ENCODE assay signal across 17 cellular contexts in genomic region chr9:122325124-122325523, GRCh38. TPM values are rescaled to one million over a fixed set of nuclear protein-coding genes. Genes with fewer than 3 reads are reported as not detected.
DNase-seq lines count a peak whose midpoint lies in the region; ATAC-seq and TF ChIP-seq lines count a peak whose summit lies in the region.
"Had no signal": no experiment of that assay in that cellular context is flagged by ENCODE, and none has a peak within 500 bp of the region (broad histone marks: within the 10 kb centered on the region; RNA-seq: fewer than 3 reads in every experiment).

No MANE protein-coding gene starts in this region.

- H3K4me3 ChIP-seq in adipocyte (ENCODE audit: low read length) (no peak overlapping the region), gastroesophageal sphincter (no peak overlapping the region)
- H3K4me3 ChIP-seq: lung had no signal

- no peaks in the 10 kb centered on the region for H3K27me3 Mint-ChIP-seq in stimulated activated naive CD8-positive, alpha-beta T cell treated with anti-CD3 and anti-CD28 coated beads, Interleukin-15, amount 100 ng/mL, for 72 hours
- no peaks in the 10 kb centered on the region for H3K27me3 Mint-ChIP-seq in MCF 10A (ENCODE audit: insufficient read depth, unreplicated experiment)
- H3K27me3 Mint-ChIP-seq: B cell had no signal

- H3K36me3 Mint-ChIP-seq in MCF 10A (ENCODE audit: insufficient read depth, unreplicated experiment) = peaks cover 62% of the 10 kb centered on the region
- H3K36me3 Mint-ChIP-seq: natural killer cell had no signal

- H3K27ac Mint-ChIP-seq in stimulated activated naive CD8-positive, alpha-beta T cell treated with anti-CD3 and anti-CD28 coated beads, Interleukin-15, amount 100 ng/mL, for 72 hours = no peak overlapping the region
- H3K27ac Mint-ChIP-seq in MCF 10A (ENCODE audit: low read depth, unreplicated experiment) = no peak overlapping the region
- H3K27ac Mint-ChIP-seq: B cell; natural killer cell; T-helper 1 cell treated with Interleukin-12 subunit alpha and Interleukin-12 subunit beta and Interleukin-4 antibody, amounts not matched to agents 30 μg/mL and 1 μg/mL, for 36 hours had no signal

- no peak for TF ChIP-seq POLR2A in gastroesophageal sphincter (IDR thresholded peaks at IDR 0.05)

- BruUV-seq in MCF 10A (replicated peaks; lab: Mats Ljungman, UMichigan) = no TSS peak

- H3K9me3 ChIP-seq in adipocyte (ENCODE audit: control insufficient read depth, low read length) (no peaks in the 10 kb centered on the region), gastroesophageal sphincter (no peaks in the 10 kb centered on the region)

- H3K36me3 ChIP-seq in adipocyte (ENCODE audit: control insufficient read depth, insufficient read depth, low read length, severe bottlenecking) (peaks cover 62% of the 10 kb centered on the region), gastroesophageal sphincter (peaks cover 0 to 35% of the 10 kb centered on the region in 2 donors)

- H3K4me1 ChIP-seq in adipocyte (ENCODE audit: control insufficient read depth, insufficient read depth, low read length) = no peaks in the 10 kb centered on the region
- peaks cover 7 to 58% (median 14%) of the 10 kb centered on the region in 3 donors for H3K4me1 ChIP-seq in gastroesophageal sphincter

- TF ChIP-seq CTCF in gastroesophageal sphincter (IDR thresholded peaks at IDR 0.05) (no peak), MCF 10A (IDR thresholded peaks at IDR 0.05; ENCODE audit: unreplicated experiment) (no peak)

- H3K9ac ChIP-seq in adipocyte (ENCODE audit: low read length) = no peak overlapping the region

- CTCF ChIA-PET in MCF 10A (lab: Yijun Ruan, JAX) = no interaction called here

- peak overlapping the region in 3 of 4 donors; percentile 45 to 68 (median 52) for H3K27ac ChIP-seq in gastroesophageal sphincter

- POLR2A ChIA-PET in MCF 10A (lab: Yijun Ruan, JAX) = interaction anchor here (0.7 kb wide), 1 partner anchor 502 kb away, joined by 3 read pairs; no protein-coding TSS in a partner anchor

- no peaks in the 10 kb centered on the region for H3K4me1 Mint-ChIP-seq in stimulated activated naive CD8-positive, alpha-beta T cell treated with anti-CD3 and anti-CD28 coated beads, Interleukin-15, amount 100 ng/mL, for 72 hours
- H3K4me1 Mint-ChIP-seq in MCF 10A (ENCODE audit: insufficient read depth, unreplicated experiment) = no peaks in the 10 kb centered on the region
- H3K4me1 Mint-ChIP-seq: natural killer cell had no signal

- 0 to 13% methylated on average over 1 of the region's 1 CpG for WGBS in gastroesophageal sphincter (ENCODE audit: low coverage in 1 of 2), 2 donors

- DNase-seq in Right ventricle myocardium superior (no peak), Right ventricle myocardium inferior (ENCODE audit: missing footprints) (no peak), adipocyte (ENCODE audit: low read depth) (peak; percentile 52), MCF 10A (ENCODE audit: unreplicated experiment) (no peak), AML-193 (lab: John Stamatoyannopoulos, UW) (no peak)
- DNase-seq in stimulated activated naive CD8-positive, alpha-beta T cell treated with anti-CD3 and anti-CD28 coated beads, Interleukin-15, amount 100 ng/mL, for 72 hours = no peak
- DNase-seq: activated CD8-positive, alpha-beta memory T cell treated with anti-CD3 and anti-CD28 coated beads, Interleukin-2, amount 50 U/mL, for 48 hours; natural killer cell; NCI-H1930; NCI-H510A treated with DMSO at 0.1 percent for 48 hours; stimulated activated CD4-positive, alpha-beta T cell treated with anti-CD3 and anti-CD28 coated beads, Interleukin-4, amount 100 ng/mL, for 24 hours; stimulated activated CD8-positive, alpha-beta memory T cell treated with anti-CD3 and anti-CD28 coated beads, Interleukin-4, amount 100 ng/mL, for 48 hours had no signal

- intact Hi-C loops in Right ventricle myocardium superior (cut with DNase I) = no loop called here
- intact Hi-C loops in Right ventricle myocardium inferior (cut with DNase I) = no loop called here
- intact Hi-C loops in MCF 10A (cut with micrococcal nuclease) = no loop called here

- ATAC-seq in Right ventricle myocardium superior (ENCODE audit: poor library complexity) = peak; percentile 16
- no peak for ATAC-seq in Right ventricle myocardium inferior
- ATAC-seq in gastroesophageal sphincter = peak; percentile 25
- peak; percentile 59 for ATAC-seq in stimulated activated naive CD8-positive, alpha-beta T cell treated with anti-CD3 and anti-CD28 coated beads, Interleukin-15, amount 100 ng/mL, for 72 hours
- no peak for ATAC-seq in GM18498 (IDR thresholded peaks at IDR 0.05; ENCODE audit: unreplicated experiment)
- ATAC-seq: natural killer cell had no signal

- H3K4me3 Mint-ChIP-seq in stimulated activated naive CD8-positive, alpha-beta T cell treated with anti-CD3 and anti-CD28 coated beads, Interleukin-15, amount 100 ng/mL, for 72 hours = no peak overlapping the region
- no peak overlapping the region for H3K4me3 Mint-ChIP-seq in MCF 10A (ENCODE audit: unreplicated experiment)
- H3K4me3 Mint-ChIP-seq: B cell; natural killer cell; T-helper 1 cell treated with Interleukin-12 subunit alpha and Interleukin-12 subunit beta and Interleukin-4 antibody, amounts not matched to agents 30 μg/mL and 1 μg/mL, for 36 hours had no signal

- no peak for TF ChIP-seq EP300 in gastroesophageal sphincter (IDR thresholded peaks at IDR 0.05)

- H3K27me3 ChIP-seq in adipocyte (replicated peaks; ENCODE audit: control insufficient read depth, insufficient read depth, low read length) (no peaks in the 10 kb centered on the region), gastroesophageal sphincter (no peaks in the 10 kb centered on the region)

- H3K9me3 Mint-ChIP-seq in stimulated activated naive CD8-positive, alpha-beta T cell treated with anti-CD3 and anti-CD28 coated beads, Interleukin-15, amount 100 ng/mL, for 72 hours = no peaks in the 10 kb centered on the region
- H3K9me3 Mint-ChIP-seq in MCF 10A (ENCODE audit: unreplicated experiment) = no peaks in the 10 kb centered on the region
- H3K9me3 Mint-ChIP-seq: natural killer cell; T-helper 1 cell treated with Interleukin-12 subunit alpha and Interleukin-12 subunit beta and Interleukin-4 antibody, amounts not matched to agents 30 μg/mL and 1 μg/mL, for 36 hours had no signal

RNA-seq across cellular contexts. Expression of gene PTGS1, which starts 45.7 kb away (rescaled TPM):
- total RNA-seq in Right ventricle myocardium superior (4.0 TPM), Right ventricle myocardium inferior (4.0 TPM), gastroesophageal sphincter (100 to 1,000 TPM in 1 of 4 donors, 10 to 100 TPM in 3; 15.8 to 154 (median 46.4) TPM), MCF 10A (2022) (0.20 and 0.70 TPM in 2 replicates)

Comparison
In these comparisons a context has a peak if more than half of its experiments do, and no peak if none do; other contexts are left out.
1. ATAC-seq: peak in Right ventricle myocardium superior (single experiment), gastroesophageal sphincter (single experiment) and stimulated activated naive CD8-positive, alpha-beta T cell treated with anti-CD3 and anti-CD28 coated beads, Interleukin-15, amount 100 ng/mL, for 72 hours (single experiment); none in Right ventricle myocardium inferior (single experiment) and GM18498 (single experiment).